In genomic region chrX:110794601-110795000, GRCh38 we compare ENCODE assay signal across 23 cellular contexts. TPM values are rescaled to one million over a fixed set of nuclear protein-coding genes. Genes with fewer than 3 reads are reported as not detected.
A peak's percentile ranks its signal among the peaks of the same experiment; 100 is the strongest.
DNase-seq lines count a peak whose midpoint lies in the region; ATAC-seq and TF ChIP-seq lines count a peak whose summit lies in the region.
"Had no signal": no experiment of that assay in that cellular context is flagged by ENCODE, and none has a peak within 500 bp of the region (broad histone marks: within the 10 kb centered on the region; RNA-seq: fewer than 3 reads in every experiment).

No MANE protein-coding gene starts in this region.

- H3K4me1 Mint-ChIP-seq in WTC11: peaks cover 20% of the 10 kb centered on the region
- peaks cover 4 to 6% of the 10 kb centered on the region in 2 donors for H3K4me1 Mint-ChIP-seq in stimulated activated naive B cell treated with anti-CD40 and anti-IgM and Interleukin-4, amounts not matched to agents 10 μg/mL and 1 μg/mL and 100 μg/mL, for 72 hours

- H3K9ac ChIP-seq in HUES64 (ENCODE audit: low read depth, low read length) (no peak overlapping the region), iPS-20b (ENCODE audit: low read depth, low read length) (peak overlapping the region; percentile 70; the same call in 1 of the 2 replicates)

- TF ChIP-seq CTCF in WTC11 (IDR thresholded peaks at IDR 0.05): no peak

- peak overlapping the region; percentile 79; the same call in 1 of the 2 replicates for H3K4me3 Mint-ChIP-seq in WTC11
- H3K4me3 Mint-ChIP-seq in stimulated activated naive B cell treated with anti-CD40 and anti-IgM and Interleukin-4, amounts not matched to agents 10 μg/mL and 1 μg/mL and 100 μg/mL, for 72 hours: no peak overlapping the region
- H3K4me3 Mint-ChIP-seq: activated B cell treated with CpG ODN at 0.5 μM for 24 hours; activated CD4-positive, alpha-beta memory T cell treated with anti-CD3 and anti-CD28 coated beads for 36 hours; CD4-positive, CD25-positive, alpha-beta regulatory T cell had no signal

- no peaks in the 10 kb centered on the region for H3K9me3 ChIP-seq in HUES64 (ENCODE audit: insufficient read depth, low read depth, low read length)
- H3K9me3 ChIP-seq in iPS-20b (ENCODE audit: insufficient read depth, low read depth, low read length): no peaks in the 10 kb centered on the region
- H3K9me3 ChIP-seq: adrenal gland, suprapubic skin had no signal

- POLR2A ChIA-PET in WTC11 (lab: Charles Lee): no interaction called here

- DNase-seq in WTC11 (ENCODE audit: low spot score): no peak
- DNase-seq in stimulated activated naive B cell treated with anti-CD40 and anti-IgM and Interleukin-4, amounts not matched to agents 10 μg/mL and 1 μg/mL and 100 μg/mL, for 72 hours: no peak
- DNase-seq in NCI-H2196 treated with DMSO at 0.1 percent for 48 hours (lab: John Stamatoyannopoulos, UW; ENCODE audit: unreplicated experiment): no peak
- no peak for DNase-seq in midbrain (lab: John Stamatoyannopoulos, UW)
- DNase-seq: activated B cell treated with CpG ODN at 0.5 μM for 24 hours; activated CD4-positive, alpha-beta memory T cell treated with anti-CD3 and anti-CD28 coated beads for 36 hours; activated gamma-delta T cell; adrenal gland; CD4-positive, CD25-positive, alpha-beta regulatory T cell; HFFc6; Kasumi-1; left colon; NCI-H1092 treated with DMSO at 0.1 percent for 48 hours; NCI-H1930; NCI-H446 treated with DMSO at 0.1 percent for 48 hours; posterior cingulate gyrus had no signal

- H3K27ac Mint-ChIP-seq in WTC11: no peak overlapping the region
- H3K27ac Mint-ChIP-seq in stimulated activated naive B cell treated with anti-CD40 and anti-IgM and Interleukin-4, amounts not matched to agents 10 μg/mL and 1 μg/mL and 100 μg/mL, for 72 hours: no peak overlapping the region
- H3K27ac Mint-ChIP-seq: activated B cell treated with CpG ODN at 0.5 μM for 24 hours; activated CD4-positive, alpha-beta memory T cell treated with anti-CD3 and anti-CD28 coated beads for 36 hours; CD4-positive, CD25-positive, alpha-beta regulatory T cell; HFFc6 had no signal

- CTCF ChIA-PET in WTC11 (lab: Charles Lee): no interaction called here

- H3K4me3 ChIP-seq in HUES64 (ENCODE audit: low read length): peak overlapping the region; percentile 70
- H3K4me3 ChIP-seq in iPS-20b (ENCODE audit: low read length): peak overlapping the region; percentile 70; the same call in 1 of the 2 replicates
- H3K4me3 ChIP-seq: adrenal gland had no signal

- peaks cover 9% of the 10 kb centered on the region for H3K27me3 Mint-ChIP-seq in WTC11 (ENCODE audit: low read depth)
- H3K27me3 Mint-ChIP-seq in stimulated activated naive B cell treated with anti-CD40 and anti-IgM and Interleukin-4, amounts not matched to agents 10 μg/mL and 1 μg/mL and 100 μg/mL, for 72 hours: peaks cover 7 to 30% of the 10 kb centered on the region in 2 donors

- H3K27me3 ChIP-seq in HUES64 (ENCODE audit: insufficient read depth, low read length): peaks cover 17% of the 10 kb centered on the region
- H3K27me3 ChIP-seq in iPS-20b (ENCODE audit: insufficient read depth, low read length): peaks cover 26% of the 10 kb centered on the region
- H3K27me3 ChIP-seq: suprapubic skin had no signal

- 76% methylated on average over 3 of the region's 3 CpGs for WGBS in HUES64

- H3K9me3 Mint-ChIP-seq in WTC11: no peaks in the 10 kb centered on the region
- no peaks in the 10 kb centered on the region for H3K9me3 Mint-ChIP-seq in stimulated activated naive B cell treated with anti-CD40 and anti-IgM and Interleukin-4, amounts not matched to agents 10 μg/mL and 1 μg/mL and 100 μg/mL, for 72 hours
- H3K9me3 Mint-ChIP-seq: activated B cell treated with CpG ODN at 0.5 μM for 24 hours; activated CD4-positive, alpha-beta memory T cell treated with anti-CD3 and anti-CD28 coated beads for 36 hours; CD4-positive, CD25-positive, alpha-beta regulatory T cell; HFFc6 had no signal

- no peaks in the 10 kb centered on the region; the same call in 1 of the 2 replicates for H3K4me1 ChIP-seq in HUES64 (ENCODE audit: insufficient read depth, low read length)
- no peaks in the 10 kb centered on the region for H3K4me1 ChIP-seq in iPS-20b (ENCODE audit: insufficient read depth, low read length)
- H3K4me1 ChIP-seq: adrenal gland had no signal

- H3K27ac ChIP-seq in HUES64 (ENCODE audit: low read depth, low read length) (no peak overlapping the region), iPS-20b (ENCODE audit: low read length) (no peak overlapping the region)
- H3K27ac ChIP-seq: adrenal gland, suprapubic skin had no signal

- ATAC-seq in WTC11 (no peak), GM19467 (IDR thresholded peaks at IDR 0.05; ENCODE audit: unreplicated experiment) (no peak)
- ATAC-seq in stimulated activated naive B cell treated with anti-CD40 and anti-IgM and Interleukin-4, amounts not matched to agents 10 μg/mL and 1 μg/mL and 100 μg/mL, for 72 hours (replicated peaks): peak; percentile 31 to 56
- ATAC-seq in activated CD4-positive, CD25-positive, alpha-beta regulatory T cell treated with anti-CD3 and anti-CD28 coated beads, Interleukin-2, amount 50 U/mL, for 24 hours: no peak
- ATAC-seq: left colon, SK-N-SH treated with all-trans-retinoic acid at 6 μM for 48 hours had no signal

- no peaks in the 10 kb centered on the region for H3K36me3 Mint-ChIP-seq in WTC11
- no peaks in the 10 kb centered on the region for H3K36me3 Mint-ChIP-seq in stimulated activated naive B cell treated with anti-CD40 and anti-IgM and Interleukin-4, amounts not matched to agents 10 μg/mL and 1 μg/mL and 100 μg/mL, for 72 hours
- H3K36me3 Mint-ChIP-seq: activated CD4-positive, alpha-beta memory T cell treated with anti-CD3 and anti-CD28 coated beads for 36 hours; CD4-positive, CD25-positive, alpha-beta regulatory T cell had no signal

- no peaks in the 10 kb centered on the region for H3K36me3 ChIP-seq in HUES64 (ENCODE audit: insufficient read depth, low read length)
- no peaks in the 10 kb centered on the region for H3K36me3 ChIP-seq in iPS-20b (ENCODE audit: insufficient read depth, low read depth, low read length)
- H3K36me3 ChIP-seq: adrenal gland, suprapubic skin had no signal

TF ChIP-seq in WTC11, 78 proteins besides CTCF, POLR2A, EP300 and RAD21 (continues in another document):
- TF ChIP-seq, protein P1, sequence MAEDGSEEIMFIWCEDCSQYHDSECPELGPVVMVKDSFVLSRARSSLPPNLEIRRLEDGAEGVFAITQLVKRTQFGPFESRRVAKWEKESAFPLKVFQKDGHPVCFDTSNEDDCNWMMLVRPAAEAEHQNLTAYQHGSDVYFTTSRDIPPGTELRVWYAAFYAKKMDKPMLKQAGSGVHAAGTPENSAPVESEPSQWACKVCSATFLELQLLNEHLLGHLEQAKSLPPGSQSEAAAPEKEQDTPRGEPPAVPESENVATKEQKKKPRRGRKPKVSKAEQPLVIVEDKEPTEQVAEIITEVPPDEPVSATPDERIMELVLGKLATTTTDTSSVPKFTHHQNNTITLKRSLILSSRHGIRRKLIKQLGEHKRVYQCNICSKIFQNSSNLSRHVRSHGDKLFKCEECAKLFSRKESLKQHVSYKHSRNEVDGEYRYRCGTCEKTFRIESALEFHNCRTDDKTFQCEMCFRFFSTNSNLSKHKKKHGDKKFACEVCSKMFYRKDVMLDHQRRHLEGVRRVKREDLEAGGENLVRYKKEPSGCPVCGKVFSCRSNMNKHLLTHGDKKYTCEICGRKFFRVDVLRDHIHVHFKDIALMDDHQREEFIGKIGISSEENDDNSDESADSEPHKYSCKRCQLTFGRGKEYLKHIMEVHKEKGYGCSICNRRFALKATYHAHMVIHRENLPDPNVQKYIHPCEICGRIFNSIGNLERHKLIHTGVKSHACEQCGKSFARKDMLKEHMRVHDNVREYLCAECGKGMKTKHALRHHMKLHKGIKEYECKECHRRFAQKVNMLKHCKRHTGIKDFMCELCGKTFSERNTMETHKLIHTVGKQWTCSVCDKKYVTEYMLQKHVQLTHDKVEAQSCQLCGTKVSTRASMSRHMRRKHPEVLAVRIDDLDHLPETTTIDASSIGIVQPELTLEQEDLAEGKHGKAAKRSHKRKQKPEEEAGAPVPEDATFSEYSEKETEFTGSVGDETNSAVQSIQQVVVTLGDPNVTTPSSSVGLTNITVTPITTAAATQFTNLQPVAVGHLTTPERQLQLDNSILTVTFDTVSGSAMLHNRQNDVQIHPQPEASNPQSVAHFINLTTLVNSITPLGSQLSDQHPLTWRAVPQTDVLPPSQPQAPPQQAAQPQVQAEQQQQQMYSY (CRISPR knock-in tag; IDR thresholded peaks at IDR 0.05): no peak
- TF ChIP-seq ZNF416 (CRISPR knock-in tag; IDR thresholded peaks at IDR 0.05): no peak
- TF ChIP-seq STAT6 (CRISPR knock-in tag; conservative IDR thresholded peaks at IDR 0.05; ENCODE audit: low read depth): no peak
- TF ChIP-seq, protein P2, sequence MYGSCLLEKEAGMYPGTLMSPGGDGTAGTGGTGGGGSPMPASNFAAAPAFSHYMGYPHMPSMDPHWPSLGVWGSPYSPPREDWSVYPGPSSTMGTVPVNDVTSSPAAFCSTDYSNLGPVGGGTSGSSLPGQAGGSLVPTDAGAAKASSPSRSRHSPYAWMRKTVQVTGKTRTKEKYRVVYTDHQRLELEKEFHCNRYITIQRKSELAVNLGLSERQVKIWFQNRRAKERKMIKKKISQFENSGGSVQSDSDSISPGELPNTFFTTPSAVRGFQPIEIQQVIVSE (CRISPR knock-in tag; IDR thresholded peaks at IDR 0.05; ENCODE audit: borderline replicate concordance): no peak

RNA-seq across cellular contexts. Expression of gene CHRDL1, which starts 1.0 kb away (rescaled TPM):
- polyA plus RNA-seq in HUES64 (2013, experiment 1 of 2): 8.6 TPM
- polyA plus RNA-seq in HUES64 (2013, experiment 2 of 2): 8.7 TPM
- total RNA-seq in WTC11 (2021): 11.1 to 11.5 TPM (median 11.5 TPM) in 3 replicates
- total RNA-seq: activated B cell treated with CpG ODN at 0.5 μM for 24 hours; activated CD4-positive, alpha-beta memory T cell treated with anti-CD3 and anti-CD28 coated beads for 36 hours; CD4-positive, CD25-positive, alpha-beta regulatory T cell; G401 had no signal
- polyA plus RNA-seq: CD4-positive, CD25-positive, alpha-beta regulatory T cell had no signal

Comparison
In these comparisons a context has a peak if more than half of its experiments do, and no peak if none do; other contexts are left out.
1. ATAC-seq: peak in stimulated activated naive B cell treated with anti-CD40 and anti-IgM and Interleukin-4, amounts not matched to agents 10 μg/mL and 1 μg/mL and 100 μg/mL, for 72 hours (2 of 2); none in WTC11 (single experiment), activated CD4-positive, CD25-positive, alpha-beta regulatory T cell treated with anti-CD3 and anti-CD28 coated beads, Interleukin-2, amount 50 U/mL, for 24 hours (0 of 2) and GM19467 (single experiment).